In genomic region chr14:90639641-90640040, GRCh38 we compare ENCODE assay signal across 18 cellular contexts.
"Had no signal": no experiment of that assay in that cellular context is flagged by ENCODE, and none has a peak within 500 bp of the region (broad histone marks: within the 10 kb centered on the region; RNA-seq: fewer than 3 reads in every experiment).

No MANE protein-coding gene starts in this region.

- H3K27me3 ChIP-seq: left lung, ovary, right lobe of liver, testis had no signal

- H3K4me1 ChIP-seq: right lobe of liver had no signal

- H3K4me3 Mint-ChIP-seq: activated CD4-positive, alpha-beta T cell treated with anti-CD3 and anti-CD28 coated beads, Interleukin-2, amount 10 ng/mL, durations not matched to agents 24 days and 14 days; activated CD8-positive, alpha-beta T cell treated with anti-CD3 and anti-CD28 coated beads, Interleukin-2, amount 10 ng/mL, durations not matched to agents 7 days and 5 days; activated naive CD4-positive, alpha-beta T cell treated with anti-CD3 and anti-CD28 coated beads for 36 hours; activated T-cell treated with anti-CD3 and anti-CD28 coated beads, Interleukin-2, amount 50 U/mL, for 4 hours; mesothelial cell of epicardium; stimulated activated naive CD8-positive, alpha-beta T cell treated with anti-CD3 and anti-CD28 coated beads, Interleukin-15, amount 100 ng/mL, for 72 hours; type B pancreatic cell had no signal

- H3K27ac Mint-ChIP-seq: activated CD4-positive, alpha-beta T cell treated with anti-CD3 and anti-CD28 coated beads, Interleukin-2, amount 10 ng/mL, durations not matched to agents 24 days and 14 days; activated CD8-positive, alpha-beta T cell treated with anti-CD3 and anti-CD28 coated beads, Interleukin-2, amount 10 ng/mL, durations not matched to agents 7 days and 5 days; activated naive CD4-positive, alpha-beta T cell treated with anti-CD3 and anti-CD28 coated beads for 36 hours; stimulated activated naive CD8-positive, alpha-beta T cell treated with anti-CD3 and anti-CD28 coated beads, Interleukin-15, amount 100 ng/mL, for 72 hours; type B pancreatic cell had no signal

- H3K4me2 ChIP-seq: smooth muscle cell had no signal

- ATAC-seq: activated CD8-positive, alpha-beta T cell treated with anti-CD3 and anti-CD28 coated beads, Interleukin-2, amount 10 ng/mL, durations not matched to agents 7 days and 5 days; activated T-cell treated with anti-CD3 and anti-CD28 coated beads, Interleukin-2, amount 50 U/mL, for 4 hours; left lung; right lobe of liver; stimulated activated naive CD8-positive, alpha-beta T cell treated with anti-CD3 and anti-CD28 coated beads, Interleukin-15, amount 100 ng/mL, for 72 hours had no signal

- H3K9me3 Mint-ChIP-seq: activated CD4-positive, alpha-beta T cell treated with anti-CD3 and anti-CD28 coated beads, Interleukin-2, amount 10 ng/mL, durations not matched to agents 24 days and 14 days; activated naive CD4-positive, alpha-beta T cell treated with anti-CD3 and anti-CD28 coated beads for 36 hours; activated T-cell treated with anti-CD3 and anti-CD28 coated beads, Interleukin-2, amount 50 U/mL, for 4 hours; stimulated activated naive CD8-positive, alpha-beta T cell treated with anti-CD3 and anti-CD28 coated beads, Interleukin-15, amount 100 ng/mL, for 72 hours; type B pancreatic cell had no signal

- H3K4me1 Mint-ChIP-seq: activated CD4-positive, alpha-beta T cell treated with anti-CD3 and anti-CD28 coated beads, Interleukin-2, amount 10 ng/mL, durations not matched to agents 24 days and 14 days; stimulated activated naive CD8-positive, alpha-beta T cell treated with anti-CD3 and anti-CD28 coated beads, Interleukin-15, amount 100 ng/mL, for 72 hours had no signal

- DNase-seq: activated CD4-positive, alpha-beta T cell treated with anti-CD3 and anti-CD28 coated beads, Interleukin-2, amount 10 ng/mL, durations not matched to agents 24 days and 14 days; activated CD8-positive, alpha-beta T cell treated with anti-CD3 and anti-CD28 coated beads, Interleukin-2, amount 10 ng/mL, durations not matched to agents 7 days and 5 days; activated naive CD4-positive, alpha-beta T cell treated with anti-CD3 and anti-CD28 coated beads for 36 hours; activated T-cell treated with anti-CD3 and anti-CD28 coated beads, Interleukin-2, amount 50 U/mL, for 4 hours; anterior cingulate cortex; effector memory CD4-positive, alpha-beta T cell; hypothalamus; kidney; left lung; ovary; right lobe of liver; stimulated activated CD4-positive, alpha-beta T cell treated with anti-CD3 and anti-CD28 coated beads, Interleukin-4, amount 100 ng/mL, for 1 hour; stimulated activated naive CD8-positive, alpha-beta T cell treated with anti-CD3 and anti-CD28 coated beads, Interleukin-15, amount 100 ng/mL, for 72 hours; T1000; testis had no signal

- H3K27me3 Mint-ChIP-seq: activated CD4-positive, alpha-beta T cell treated with anti-CD3 and anti-CD28 coated beads, Interleukin-2, amount 10 ng/mL, durations not matched to agents 24 days and 14 days; stimulated activated naive CD8-positive, alpha-beta T cell treated with anti-CD3 and anti-CD28 coated beads, Interleukin-15, amount 100 ng/mL, for 72 hours; type B pancreatic cell had no signal

- H3K4me3 ChIP-seq: left lung, ovary, right lobe of liver, smooth muscle cell, testis had no signal

- H3K36me3 ChIP-seq: left lung, ovary had no signal

- H3K27ac ChIP-seq: left lung, ovary, right lobe of liver, testis had no signal
